16 cellular contexts compared by ENCODE assay signal in the genomic region with DNA sequence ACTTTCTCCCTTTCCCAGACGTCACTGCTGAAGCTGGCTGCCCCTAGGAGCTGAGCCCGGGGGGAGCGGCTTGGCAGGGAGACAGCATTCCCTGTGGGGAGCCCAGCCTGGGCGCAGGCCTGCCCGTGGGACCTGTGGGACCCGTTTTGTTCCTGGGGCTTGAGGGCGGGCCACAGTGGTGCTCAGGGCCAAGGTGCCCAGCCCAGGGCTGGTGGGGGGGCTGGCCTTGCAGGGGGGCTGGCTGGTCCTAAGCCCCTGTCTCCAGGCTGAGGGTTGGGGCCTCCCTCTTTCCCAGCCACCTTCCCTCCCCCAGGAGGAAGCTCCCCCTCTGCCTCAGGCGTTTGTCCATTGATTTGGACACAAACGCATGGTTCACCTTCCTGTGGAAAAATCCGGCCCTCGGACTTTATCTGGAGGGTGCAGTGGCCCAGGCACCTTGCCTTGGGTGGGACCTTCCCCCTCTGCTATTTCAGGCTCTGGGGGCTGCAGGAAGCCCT. TPM values are rescaled to one million over a fixed set of nuclear protein-coding genes. Genes with fewer than 3 reads are reported as not detected.
A peak's percentile ranks its signal among the peaks of the same experiment; 100 is the strongest.
DNase-seq lines count a peak whose midpoint lies in the region; ATAC-seq and TF ChIP-seq lines count a peak whose summit lies in the region.
"Had no signal": no experiment of that assay in that cellular context is flagged by ENCODE, and none has a peak within 500 bp of the region (broad histone marks: within the 10 kb centered on the region; RNA-seq: fewer than 3 reads in every experiment).

No MANE protein-coding gene starts in this region.

- H3K27ac ChIP-seq in esophagus muscularis mucosa (replicated peaks in 1 of 4) (peak overlapping the region; percentile 83 to 92 (median 86)), lower lobe of right lung (peak overlapping the region; percentile 92), thyroid gland (peak overlapping the region in 2 of 3 donors; percentile 33 to 58)

- no peak for ATAC-seq in lower lobe of right lung
- ATAC-seq in GM19351 (IDR thresholded peaks at IDR 0.05; ENCODE audit: unreplicated experiment) = no peak
- ATAC-seq in GM19328 (IDR thresholded peaks at IDR 0.05; ENCODE audit: unreplicated experiment) = no peak
- ATAC-seq: effector memory CD8-positive, alpha-beta T cell; naive thymus-derived CD8-positive, alpha-beta T cell had no signal

- TF ChIP-seq EP300 in Ishikawa (IDR thresholded peaks at IDR 0.05; ENCODE audit: borderline replicate concordance) (peak; percentile 79), esophagus muscularis mucosa (IDR thresholded peaks at IDR 0.05) (no peak)

- DNase-seq in esophagus muscularis mucosa (ENCODE audit: extremely low spot score) = no peak
- no peak for DNase-seq in lower lobe of right lung
- no peak for DNase-seq in thyroid gland
- no peak for DNase-seq in NAMALWA (ENCODE audit: low spot score)
- no peak for DNase-seq in DMS53 treated with DMSO at 0.1 percent for 48 hours (lab: John Stamatoyannopoulos, UW; ENCODE audit: unreplicated experiment)
- DNase-seq: activated CD4-positive, alpha-beta memory T cell treated with anti-CD3 and anti-CD28 coated beads, Interleukin-2, amount 10 ng/mL, durations not matched to agents 7 days and 5 days; activated T-cell treated with anti-CD3 and anti-CD28 coated beads, Interleukin-2, amount 50 U/mL, for 24 hours; effector memory CD8-positive, alpha-beta T cell; naive thymus-derived CD8-positive, alpha-beta T cell; NCI-H1436 treated with DMSO at 0.1 percent for 48 hours; RPMI8226; T-helper 1 cell had no signal

- TF ChIP-seq RAD21 in Ishikawa (IDR thresholded peaks at IDR 0.05; ENCODE audit: low read depth) = no peak

- H3K36me3 ChIP-seq in esophagus muscularis mucosa (peaks cover 0 to 48% (median 18%) of the 10 kb centered on the region in 4 donors), lower lobe of right lung (peaks cover 23% of the 10 kb centered on the region), thyroid gland (no peaks in the 10 kb centered on the region)

- H3K4me1 ChIP-seq in esophagus muscularis mucosa (peaks cover 44 to 86% (median 81%) of the 10 kb centered on the region in 4 donors), lower lobe of right lung (peaks cover 82% of the 10 kb centered on the region), thyroid gland (peaks cover 16 to 45% of the 10 kb centered on the region in 2 donors)

- no peaks in the 10 kb centered on the region for H3K27me3 ChIP-seq in esophagus muscularis mucosa
- peaks cover 3% of the 10 kb centered on the region for H3K27me3 ChIP-seq in lower lobe of right lung (ENCODE audit: low read depth)
- no peaks in the 10 kb centered on the region for H3K27me3 ChIP-seq in thyroid gland

- no peak for TF ChIP-seq POLR2A in esophagus muscularis mucosa (IDR thresholded peaks at IDR 0.05; ENCODE audit: low read depth)
- TF ChIP-seq POLR2A in thyroid gland (IDR thresholded peaks at IDR 0.05) = no peak

- intact Hi-C loops in esophagus muscularis mucosa (cut with DNase I) = no loop called here
- intact Hi-C loops in lower lobe of right lung (cut with DNase I) = no loop called here
- intact Hi-C loops in thyroid gland (cut with DNase I) = no loop called here

- TF ChIP-seq CTCF in esophagus muscularis mucosa (IDR thresholded peaks at IDR 0.05) (no peak), lower lobe of right lung (IDR thresholded peaks at IDR 0.05) (no peak), thyroid gland (IDR thresholded peaks at IDR 0.05) (no peak)

- peak overlapping the region in 1 of 4 donors; percentile 18 for H3K4me3 ChIP-seq in esophagus muscularis mucosa
- H3K4me3 ChIP-seq in lower lobe of right lung = peak overlapping the region; percentile 84
- H3K4me3 ChIP-seq in thyroid gland (replicated peaks in 1 of 3) = no peak overlapping the region

- H3K9me3 ChIP-seq in esophagus muscularis mucosa = no peaks in the 10 kb centered on the region
- H3K9me3 ChIP-seq in lower lobe of right lung = no peaks in the 10 kb centered on the region
- H3K9me3 ChIP-seq in thyroid gland = no peaks in the 10 kb centered on the region

- 67% methylated on average over 5 of the region's 11 CpGs for WGBS in esophagus muscularis mucosa
- 62 to 77% methylated on average over 7 to 11 of the region's 11 CpGs for WGBS in thyroid gland, 2 donors

TF ChIP-seq in Ishikawa, 13 proteins besides CTCF, POLR2A, EP300 and RAD21:
- peak; percentile 64 for TF ChIP-seq TEAD4 (IDR thresholded peaks at IDR 0.05)
- TF ChIP-seq YY1 (IDR thresholded peaks at IDR 0.05; ENCODE audit: low read depth) = peak; percentile 45; the same call in 1 of the 2 replicates
- TF ChIP-seq NFIC (IDR thresholded peaks at IDR 0.05) = peak; percentile 97
- no peak for TF ChIP-seq CEBPB (IDR thresholded peaks at IDR 0.05)
- TF ChIP-seq CREB1 (IDR thresholded peaks at IDR 0.05; ENCODE audit: low read depth) = no peak
- TF ChIP-seq EGR1 (IDR thresholded peaks at IDR 0.05) = no peak
- TF ChIP-seq, protein P1, sequence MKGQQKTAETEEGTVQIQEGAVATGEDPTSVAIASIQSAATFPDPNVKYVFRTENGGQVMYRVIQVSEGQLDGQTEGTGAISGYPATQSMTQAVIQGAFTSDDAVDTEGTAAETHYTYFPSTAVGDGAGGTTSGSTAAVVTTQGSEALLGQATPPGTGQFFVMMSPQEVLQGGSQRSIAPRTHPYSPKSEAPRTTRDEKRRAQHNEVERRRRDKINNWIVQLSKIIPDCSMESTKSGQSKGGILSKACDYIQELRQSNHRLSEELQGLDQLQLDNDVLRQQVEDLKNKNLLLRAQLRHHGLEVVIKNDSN (IDR thresholded peaks at IDR 0.05) = peak; percentile 10; the same call in 1 of the 2 replicates
- TF ChIP-seq, protein P2, sequence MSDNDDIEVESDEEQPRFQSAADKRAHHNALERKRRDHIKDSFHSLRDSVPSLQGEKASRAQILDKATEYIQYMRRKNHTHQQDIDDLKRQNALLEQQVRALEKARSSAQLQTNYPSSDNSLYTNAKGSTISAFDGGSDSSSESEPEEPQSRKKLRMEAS (IDR thresholded peaks at IDR 0.05) = peak; percentile 49; the same call in 1 of the 2 replicates
- TF ChIP-seq FOXM1 (IDR thresholded peaks at IDR 0.05; ENCODE audit: borderline replicate concordance, low read depth) = peak; percentile 46; the same call in 1 of the 2 replicates
- peak; percentile 81 for TF ChIP-seq ZBTB7A (IDR thresholded peaks at IDR 0.05; ENCODE audit: low read depth)
- peak; percentile 92 for TF ChIP-seq TCF12 (IDR thresholded peaks at IDR 0.05; ENCODE audit: low read depth)
- TF ChIP-seq TAF1 (IDR thresholded peaks at IDR 0.05; ENCODE audit: low read depth) = no peak
TF ChIP-seq in Ishikawa: peak in this region for 8.

RNA-seq across cellular contexts. Expression of a gene that starts 4.4 kb away (rescaled TPM):
- 100 to 1,000 TPM in 2 of 4 donors, 10 to 100 TPM in 2; 45.3 to 130 (median 88.3) TPM for total RNA-seq in esophagus muscularis mucosa
- 343 TPM for total RNA-seq in lower lobe of right lung
- 100 to 1,000 TPM in 1 of 4 donors, 10 to 100 TPM in 3; 73.8 to 146 (median 81.6) TPM for total RNA-seq in thyroid gland

RNA-seq across cellular contexts. Expression of a gene that starts 11.5 kb away (rescaled TPM):
- total RNA-seq in esophagus muscularis mucosa (not detected), lower lobe of right lung (not detected), thyroid gland (under 1 TPM in 2 of 4 donors, not detected in 2; 0.54 to 0.63 TPM)
- total RNA-seq: naive thymus-derived CD8-positive, alpha-beta T cell; urinary bladder had no signal

RNA-seq across cellular contexts. Expression of a gene that starts 16.5 kb away (rescaled TPM):
- total RNA-seq in esophagus muscularis mucosa = 10 to 100 TPM; 11.8 to 25.2 (median 18.9) TPM
- 24.3 TPM for total RNA-seq in lower lobe of right lung
- total RNA-seq in thyroid gland = 10 to 100 TPM in 3 of 4 donors, 1 to 10 TPM in 1; 6.1 to 38.7 (median 25.0) TPM

RNA-seq across cellular contexts. Expression of a gene that starts 16.7 kb away (rescaled TPM):
- total RNA-seq in esophagus muscularis mucosa = 10 to 100 TPM; 41.3 to 71.7 (median 52.0) TPM
- 123 TPM for total RNA-seq in lower lobe of right lung
- 100 to 1,000 TPM; 101 to 148 (median 109) TPM for total RNA-seq in thyroid gland

RNA-seq across cellular contexts. Expression of a gene that starts 21.5 kb away (rescaled TPM):
- total RNA-seq in esophagus muscularis mucosa = 10 to 100 TPM; 23.3 to 46.5 (median 34.9) TPM
- total RNA-seq in lower lobe of right lung = 27.2 TPM
- 10 to 100 TPM; 19.0 to 38.4 (median 27.4) TPM for total RNA-seq in thyroid gland
